2 cellular contexts compared by ENCODE assay signal in the genomic region with DNA sequence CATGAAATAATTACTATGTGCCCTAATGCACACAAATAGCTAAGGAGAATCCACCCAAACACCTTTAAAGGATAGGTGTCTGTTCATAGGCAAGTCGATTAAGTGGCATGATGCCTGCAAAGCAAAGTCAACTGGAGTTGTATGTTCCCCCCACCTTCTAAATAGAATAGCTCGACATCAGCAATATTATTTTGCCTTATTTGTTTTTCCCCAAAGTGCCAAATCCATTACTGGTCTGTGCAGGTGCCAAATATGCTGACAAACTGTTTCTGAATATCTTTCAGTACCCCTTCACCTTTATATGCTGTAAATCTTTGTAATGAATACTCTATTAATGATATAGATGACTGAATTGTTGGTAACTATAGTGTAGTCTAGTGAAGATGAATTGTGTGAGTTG.
TF ChIP-seq lines count a peak whose summit lies in the region.

No MANE protein-coding gene starts in this region.

TF ChIP-seq in HepG2, 621 proteins besides CTCF, POLR2A, EP300 and RAD21:
- TF ChIP-seq MAFF (IDR thresholded peaks at IDR 0.05; ENCODE audit: low read depth, low read length) (peak; percentile 73), SYNCRIP (IDR thresholded peaks at IDR 0.05; ENCODE audit: insufficient read depth, low read depth, low read length) (no peak), MAFK (conservative IDR thresholded peaks at IDR 0.05 in 1 of 2, IDR thresholded peaks at IDR 0.05 in 1 of 2; ENCODE audit: low read length in 2 of 2) (peak; percentile 62 to 78)
- TF ChIP-seq, protein P1, sequence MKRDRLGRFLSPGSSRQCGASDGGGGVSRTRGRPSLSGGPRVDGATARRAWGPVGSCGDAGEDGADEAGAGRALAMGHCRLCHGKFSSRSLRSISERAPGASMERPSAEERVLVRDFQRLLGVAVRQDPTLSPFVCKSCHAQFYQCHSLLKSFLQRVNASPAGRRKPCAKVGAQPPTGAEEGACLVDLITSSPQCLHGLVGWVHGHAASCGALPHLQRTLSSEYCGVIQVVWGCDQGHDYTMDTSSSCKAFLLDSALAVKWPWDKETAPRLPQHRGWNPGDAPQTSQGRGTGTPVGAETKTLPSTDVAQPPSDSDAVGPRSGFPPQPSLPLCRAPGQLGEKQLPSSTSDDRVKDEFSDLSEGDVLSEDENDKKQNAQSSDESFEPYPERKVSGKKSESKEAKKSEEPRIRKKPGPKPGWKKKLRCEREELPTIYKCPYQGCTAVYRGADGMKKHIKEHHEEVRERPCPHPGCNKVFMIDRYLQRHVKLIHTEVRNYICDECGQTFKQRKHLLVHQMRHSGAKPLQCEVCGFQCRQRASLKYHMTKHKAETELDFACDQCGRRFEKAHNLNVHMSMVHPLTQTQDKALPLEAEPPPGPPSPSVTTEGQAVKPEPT (CRISPR knock-in tag; IDR thresholded peaks at IDR 0.05; ENCODE audit: low read depth): no peak

TF ChIP-seq in GM12891, 5 proteins besides CTCF, POLR2A, EP300 and RAD21:
- no peak for TF ChIP-seq TAF1 (IDR thresholded peaks at IDR 0.05; ENCODE audit: low read depth, low read length)
- no peak for TF ChIP-seq POU2F2 (IDR thresholded peaks at IDR 0.05; ENCODE audit: low read depth, low read length)
- TF ChIP-seq PAX5 (IDR thresholded peaks at IDR 0.05; ENCODE audit: insufficient read depth, low read length, severe bottlenecking): no peak
- TF ChIP-seq POLR2AphosphoS5 (IDR thresholded peaks at IDR 0.05; ENCODE audit: low read depth, low read length): no peak
- no peak for TF ChIP-seq SPI1 (IDR thresholded peaks at IDR 0.05; ENCODE audit: low read depth, low read length)
